In the genomic region with DNA sequence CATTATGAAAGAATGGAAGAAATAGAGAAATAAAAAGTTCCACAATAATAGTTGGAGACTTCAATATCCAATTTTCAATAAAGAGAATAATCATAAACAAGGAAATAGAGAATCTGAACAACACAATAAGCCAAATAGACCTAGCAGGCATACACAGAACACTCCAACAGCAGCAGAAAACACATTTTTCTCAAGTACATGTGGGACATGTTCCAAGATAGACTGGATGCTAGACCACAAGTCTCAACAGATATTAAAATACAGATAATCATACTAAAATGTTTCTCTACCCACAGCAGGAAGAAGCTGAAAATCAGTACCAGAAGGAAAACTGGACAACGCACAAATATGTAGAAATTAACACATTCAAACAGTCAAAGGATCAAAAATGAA, we compare ENCODE assay signal across 1 cellular context.
TF ChIP-seq lines count a peak whose summit lies in the region.

No MANE protein-coding gene starts in this region.

TF ChIP-seq in IMR-90, 13 proteins besides CTCF, POLR2A, EP300 and RAD21 (continued from another document):
- TF ChIP-seq FOS (IDR thresholded peaks at IDR 0.05; ENCODE audit: low read depth, low read length): no peak
